In genomic region chr22:47811971-47812370, GRCh38 we compare ENCODE assay signal across 23 cellular contexts.
DNase-seq lines count a peak whose midpoint lies in the region; ATAC-seq and TF ChIP-seq lines count a peak whose summit lies in the region.
"Had no signal": no experiment of that assay in that cellular context is flagged by ENCODE, and none has a peak within 500 bp of the region (broad histone marks: within the 10 kb centered on the region; RNA-seq: fewer than 3 reads in every experiment).

No MANE protein-coding gene starts in this region.

- no peak for TF ChIP-seq CTCF in osteocyte (IDR thresholded peaks at IDR 0.05)
- no peak for TF ChIP-seq CTCF in Peyer's patch (IDR thresholded peaks at IDR 0.05)

- H3K27ac Mint-ChIP-seq in activated CD8-positive, alpha-beta memory T cell treated with anti-CD3 and anti-CD28 coated beads, Interleukin-2, amount 10 ng/mL, durations not matched to agents 7 days and 5 days: no peak overlapping the region
- H3K27ac Mint-ChIP-seq in osteocyte (ENCODE audit: unreplicated experiment): no peak overlapping the region
- H3K27ac Mint-ChIP-seq: B cell; CD4-positive, alpha-beta T cell; CD8-positive, alpha-beta T cell had no signal

- no peak for ATAC-seq in activated CD8-positive, alpha-beta memory T cell treated with anti-CD3 and anti-CD28 coated beads, Interleukin-2, amount 10 ng/mL, durations not matched to agents 7 days and 5 days
- ATAC-seq in left ventricle myocardium superior: no peak
- ATAC-seq: A549; CD8-positive, alpha-beta T cell; GM12878 had no signal

- no peaks in the 10 kb centered on the region for H3K27me3 Mint-ChIP-seq in activated CD8-positive, alpha-beta memory T cell treated with anti-CD3 and anti-CD28 coated beads, Interleukin-2, amount 10 ng/mL, durations not matched to agents 7 days and 5 days
- no peaks in the 10 kb centered on the region for H3K27me3 Mint-ChIP-seq in osteocyte (ENCODE audit: unreplicated experiment)

- H3K27me3 ChIP-seq in Peyer's patch: no peaks in the 10 kb centered on the region
- H3K27me3 ChIP-seq: BLaER1 treated with 17β-estradiol and CSF1 and Interleukin-3, amounts not matched to agents 10 nM and 100 nM had no signal

- no peaks in the 10 kb centered on the region for H3K36me3 ChIP-seq in Peyer's patch
- H3K36me3 ChIP-seq: BLaER1 treated with 17β-estradiol and CSF1 and Interleukin-3, amounts not matched to agents 10 nM and 100 nM had no signal

- intact Hi-C loops in cardiac septum (cut with DNase I): no loop called here
- intact Hi-C loops in left ventricle myocardium superior (cut with micrococcal nuclease): no loop called here

- H3K9me3 Mint-ChIP-seq in activated CD8-positive, alpha-beta memory T cell treated with anti-CD3 and anti-CD28 coated beads, Interleukin-2, amount 10 ng/mL, durations not matched to agents 7 days and 5 days (ENCODE audit: low read depth): peaks cover 11% of the 10 kb centered on the region
- H3K9me3 Mint-ChIP-seq in osteocyte (ENCODE audit: unreplicated experiment): no peaks in the 10 kb centered on the region
- H3K9me3 Mint-ChIP-seq: CD8-positive, alpha-beta T cell had no signal

- H3K4me1 Mint-ChIP-seq in activated CD8-positive, alpha-beta memory T cell treated with anti-CD3 and anti-CD28 coated beads, Interleukin-2, amount 10 ng/mL, durations not matched to agents 7 days and 5 days: no peaks in the 10 kb centered on the region
- no peaks in the 10 kb centered on the region for H3K4me1 Mint-ChIP-seq in osteocyte (ENCODE audit: unreplicated experiment)
- H3K4me1 Mint-ChIP-seq: B cell had no signal

- TF ChIP-seq POLR2A in Peyer's patch (IDR thresholded peaks at IDR 0.05): no peak

- H3K9me3 ChIP-seq in Peyer's patch: no peaks in the 10 kb centered on the region
- H3K9me3 ChIP-seq: A549, Caco-2 had no signal

- H3K4me1 ChIP-seq in Peyer's patch: no peaks in the 10 kb centered on the region
- H3K4me1 ChIP-seq: A549; BLaER1 treated with 17β-estradiol and CSF1 and Interleukin-3, amounts not matched to agents 10 nM and 100 nM; Caco-2 had no signal

- H3K4me3 ChIP-seq in Peyer's patch: no peak overlapping the region
- H3K4me3 ChIP-seq: A549; BLaER1 treated with 17β-estradiol and CSF1 and Interleukin-3, amounts not matched to agents 10 nM and 100 nM; GM12878 had no signal

- CTCF ChIA-PET in activated CD8-positive, alpha-beta memory T cell treated with anti-CD3 and anti-CD28 coated beads, Interleukin-2, amount 10 ng/mL, durations not matched to agents 7 days and 5 days (lab: Charles Lee): no interaction called here

- no peak overlapping the region for H3K4me3 Mint-ChIP-seq in activated CD8-positive, alpha-beta memory T cell treated with anti-CD3 and anti-CD28 coated beads, Interleukin-2, amount 10 ng/mL, durations not matched to agents 7 days and 5 days
- H3K4me3 Mint-ChIP-seq in osteocyte (ENCODE audit: unreplicated experiment): no peak overlapping the region
- H3K4me3 Mint-ChIP-seq: B cell; CD4-positive, alpha-beta T cell; CD8-positive, alpha-beta T cell had no signal

- no peak overlapping the region for H3K27ac ChIP-seq in Peyer's patch
- H3K27ac ChIP-seq: 22Rv1; A549; BLaER1 treated with 17β-estradiol and CSF1 and Interleukin-3, amounts not matched to agents 10 nM and 100 nM; C4-2B had no signal

- no peaks in the 10 kb centered on the region for H3K36me3 Mint-ChIP-seq in activated CD8-positive, alpha-beta memory T cell treated with anti-CD3 and anti-CD28 coated beads, Interleukin-2, amount 10 ng/mL, durations not matched to agents 7 days and 5 days
- H3K36me3 Mint-ChIP-seq in osteocyte (ENCODE audit: unreplicated experiment): no peaks in the 10 kb centered on the region
- H3K36me3 Mint-ChIP-seq: CD8-positive, alpha-beta T cell had no signal

- peak; percentile 25 for DNase-seq in activated CD8-positive, alpha-beta memory T cell treated with anti-CD3 and anti-CD28 coated beads, Interleukin-2, amount 10 ng/mL, durations not matched to agents 7 days and 5 days
- no peak for DNase-seq in activated CD8-positive, alpha-beta memory T cell treated with anti-CD3 and anti-CD28 coated beads for 24 hours
- DNase-seq in cardiac septum (ENCODE audit: low spot score): peak; percentile 56
- no peak for DNase-seq in left ventricle myocardium superior
- DNase-seq in ecto neural progenitor cell (ENCODE audit: low spot score): peak; percentile 25
- peak; percentile 32 for DNase-seq in osteocyte (ENCODE audit: extremely low spot score, unreplicated experiment)
- DNase-seq in Peyer's patch: no peak
- no peak for DNase-seq in GOT3 (lab: John Stamatoyannopoulos, UW)
- DNase-seq: AML-193; Caco-2; Calu3; CD4-positive, alpha-beta T cell; DMS79; DND-41; EL; GDM1 had no signal

Comparison
In these comparisons a context has a peak if more than half of its experiments do, and no peak if none do; other contexts are left out.
1. DNase-seq: peak in activated CD8-positive, alpha-beta memory T cell treated with anti-CD3 and anti-CD28 coated beads, Interleukin-2, amount 10 ng/mL, durations not matched to agents 7 days and 5 days (single experiment), cardiac septum (single experiment), ecto neural progenitor cell (single experiment) and osteocyte (single experiment); none in activated CD8-positive, alpha-beta memory T cell treated with anti-CD3 and anti-CD28 coated beads for 24 hours (single experiment), left ventricle myocardium superior (single experiment), Peyer's patch (0 of 3) and GOT3 (single experiment).